ENCODE assay signal across 20 cellular contexts in the genomic region with DNA sequence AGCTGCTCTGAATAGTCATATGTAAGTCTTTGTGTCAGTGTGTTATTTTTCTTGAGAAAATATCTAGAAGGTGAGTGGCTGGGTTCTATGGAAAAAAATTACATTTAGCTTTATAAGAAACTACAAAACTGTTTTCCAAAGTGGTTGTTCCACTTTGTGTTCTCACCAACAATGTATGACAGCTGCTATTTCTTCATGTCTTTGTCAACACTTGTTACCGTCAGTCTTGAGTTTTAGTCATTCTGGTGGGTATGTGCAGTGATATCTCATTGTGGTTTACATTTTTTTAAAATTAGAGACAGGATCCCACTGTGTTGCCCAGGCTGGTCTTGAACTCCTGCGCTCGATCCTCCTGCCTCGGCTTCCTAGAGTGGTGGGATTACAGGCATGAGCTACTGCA.
"Had no signal": no experiment of that assay in that cellular context is flagged by ENCODE, and none has a peak within 500 bp of the region (broad histone marks: within the 10 kb centered on the region; RNA-seq: fewer than 3 reads in every experiment).

No MANE protein-coding gene starts in this region.

- H3K4me3 ChIP-seq: colonic mucosa, heart right ventricle, mucosa of descending colon, psoas muscle, skin epidermis, suprapubic skin, thyroid gland had no signal

- DNase-seq: colonic mucosa; dermis blood vessel endothelial cell; erythroblast; heart right ventricle; hypothalamus; kidney glomerular epithelial cell; mammary epithelial cell; mucosa of descending colon; nephron progenitor cell; stimulated activated CD4-positive, alpha-beta T cell treated with anti-CD3 and anti-CD28 coated beads, Interleukin-2, amount 100 ng/mL, for 48 hours; stimulated activated naive CD8-positive, alpha-beta T cell treated with anti-CD3 and anti-CD28 coated beads, Interleukin-15, Interleukin-2, amounts not matched to agents 100 U/mL and 50 U/mL, for 24 hours; thyroid gland had no signal

- ATAC-seq: heart right ventricle; mucosa of descending colon; psoas muscle; sciatic nerve; stimulated activated naive CD8-positive, alpha-beta T cell treated with anti-CD3 and anti-CD28 coated beads, Interleukin-15, Interleukin-2, amounts not matched to agents 100 U/mL and 50 U/mL, for 24 hours had no signal

- H3K27me3 ChIP-seq: colonic mucosa, heart right ventricle, suprapubic skin, thyroid gland had no signal

- H3K27ac ChIP-seq: colonic mucosa, heart right ventricle, parathyroid adenoma, psoas muscle, suprapubic skin, thyroid gland had no signal

- H3K36me3 ChIP-seq: colonic mucosa, heart right ventricle, suprapubic skin, thyroid gland had no signal

- H2AFZ ChIP-seq: parathyroid adenoma had no signal

- H3K9ac ChIP-seq: parathyroid adenoma had no signal

- H3K9me3 Mint-ChIP-seq: nephron progenitor cell, type B pancreatic cell had no signal

- H3K79me2 ChIP-seq: parathyroid adenoma had no signal

- H3K4me3 Mint-ChIP-seq: nephron progenitor cell, type B pancreatic cell had no signal

- H3K9me3 ChIP-seq: colonic mucosa, heart right ventricle, mucosa of descending colon, psoas muscle, suprapubic skin, thyroid gland had no signal

- FAIRE-seq: islet of Langerhans, urothelium cell line had no signal

- H3K27ac Mint-ChIP-seq: nephron progenitor cell, type B pancreatic cell had no signal

- H3K4me1 ChIP-seq: colonic mucosa, parathyroid adenoma, psoas muscle, suprapubic skin, thyroid gland had no signal

- H3K27me3 Mint-ChIP-seq: type B pancreatic cell had no signal

- H3K36me3 Mint-ChIP-seq: type B pancreatic cell had no signal

- H3K4me1 Mint-ChIP-seq: nephron progenitor cell had no signal
